In genomic region chr6:107704377-107705013, GRCh38 we compare ENCODE assay signal across 9 cellular contexts.
DNase-seq lines count a peak whose midpoint lies in the region; ATAC-seq, FAIRE-seq and TF ChIP-seq lines count a peak whose summit lies in the region.
"Had no signal": no experiment of that assay in that cellular context is flagged by ENCODE, and none has a peak within 500 bp of the region (broad histone marks: within the 10 kb centered on the region; RNA-seq: fewer than 3 reads in every experiment).

No MANE protein-coding gene starts in this region.

- no peak for DNase-seq in GM12891 (ENCODE audit: insufficient read length, low spot score)
- DNase-seq in ecto neural progenitor cell (ENCODE audit: low spot score), result peak; percentile 24
- peak; percentile 46 for DNase-seq in mesendoderm
- DNase-seq in effector CD8-positive, alpha-beta T cell (lab: John Stamatoyannopoulos, UW), result no peak

- peaks cover 4% of the 10 kb centered on the region for H3K4me1 ChIP-seq in OCI-LY1 (ENCODE audit: insufficient read depth, low read length, severe bottlenecking)
- H3K4me1 ChIP-seq in mesendoderm (ENCODE audit: control insufficient read depth, low read depth, low read length), result peaks cover 4% of the 10 kb centered on the region
- H3K4me1 ChIP-seq: SJSA1 had no signal

- no peak overlapping the region for H3K4me3 ChIP-seq in OCI-LY1 (ENCODE audit: low read depth, low read length, poor library complexity, severe bottlenecking)
- no peak overlapping the region for H3K4me3 ChIP-seq in mesendoderm (ENCODE audit: low read length)
- H3K4me3 ChIP-seq: SJSA1 had no signal

- ATAC-seq in HG03159 (IDR thresholded peaks at IDR 0.05; ENCODE audit: unreplicated experiment), result no peak
- ATAC-seq in HG02970 (IDR thresholded peaks at IDR 0.05; ENCODE audit: low FRiP score, unreplicated experiment), result no peak

- H2BK5ac ChIP-seq in mesendoderm (ENCODE audit: low read length), result no peak overlapping the region

- H3K4ac ChIP-seq in mesendoderm (ENCODE audit: low read depth, low read length), result no peak overlapping the region

- no peak overlapping the region for H2AK5ac ChIP-seq in mesendoderm (ENCODE audit: low read length)

- no peak overlapping the region for H3K9ac ChIP-seq in OCI-LY1 (ENCODE audit: low read length)
- H3K9ac ChIP-seq in mesendoderm (ENCODE audit: low read length), result no peak overlapping the region

- H3K18ac ChIP-seq in mesendoderm (ENCODE audit: low read length), result no peak overlapping the region

- no peak overlapping the region for H2BK15ac ChIP-seq in mesendoderm (replicated peaks; ENCODE audit: low read depth)

- no peaks in the 10 kb centered on the region for H4K20me1 ChIP-seq in OCI-LY1 (ENCODE audit: insufficient read depth, low read length)

- H3K79me1 ChIP-seq in mesendoderm (ENCODE audit: low read length), result no peaks in the 10 kb centered on the region

- H3K36me3 ChIP-seq in OCI-LY1 (ENCODE audit: insufficient read depth, low read length), result no peaks in the 10 kb centered on the region
- no peaks in the 10 kb centered on the region for H3K36me3 ChIP-seq in mesendoderm (ENCODE audit: control insufficient read depth, insufficient read depth, low read length)
- H3K36me3 ChIP-seq: SJSA1 had no signal

- H3K4me2 ChIP-seq in OCI-LY1 (ENCODE audit: low read length) (no peak overlapping the region), mesendoderm (ENCODE audit: low read length) (no peak overlapping the region)

- no peak for TF ChIP-seq POLR2A in GM12891 (IDR thresholded peaks at IDR 0.05; ENCODE audit: low read depth, low read length)

- no peak overlapping the region for H3K56ac ChIP-seq in mesendoderm (ENCODE audit: low read length)

- H4K5ac ChIP-seq in mesendoderm (ENCODE audit: low read length), result no peak overlapping the region

- no peaks in the 10 kb centered on the region for H3F3A ChIP-seq in OCI-LY1 (ENCODE audit: insufficient read depth, low read length)

- H2AFZ ChIP-seq in OCI-LY1 (ENCODE audit: low read length), result no peak overlapping the region

- WGBS in mesendoderm (ENCODE audit: extremely low coverage, insufficient coverage, low lambda C conversion rate), result no CpG with 5 or more reads among the region's 7 CpGs

- FAIRE-seq in GM12891 (lab: Jason Lieb, UNC), result peak; percentile 76

- peak; percentile 88 for TF ChIP-seq CTCF in C4-2B (conservative IDR thresholded peaks at IDR 0.05)
- TF ChIP-seq CTCF in OCI-LY1 (IDR thresholded peaks at IDR 0.05; ENCODE audit: low read length), result peak; percentile 81

- H3K27ac ChIP-seq in C4-2B (no peak overlapping the region), OCI-LY1 (ENCODE audit: low read depth, low read length, poor library complexity, severe bottlenecking) (no peak overlapping the region), mesendoderm (ENCODE audit: low read depth, low read length) (no peak overlapping the region)
- H3K27ac ChIP-seq: SJSA1 had no signal

- H4K8ac ChIP-seq in mesendoderm (ENCODE audit: low read depth, low read length), result no peak overlapping the region

- no peaks in the 10 kb centered on the region for H3K9me2 ChIP-seq in OCI-LY1 (ENCODE audit: low read depth, low read length)

- H3K27me3 ChIP-seq in OCI-LY1 (ENCODE audit: insufficient read depth, low read length) (no peaks in the 10 kb centered on the region; the same call in 1 of the 2 replicates), mesendoderm (ENCODE audit: insufficient read depth, low read length, poor library complexity) (no peaks in the 10 kb centered on the region)
- H3K27me3 ChIP-seq: SJSA1 had no signal

- no peak overlapping the region for H3K23ac ChIP-seq in mesendoderm (ENCODE audit: low read length)

- no peaks in the 10 kb centered on the region for H3K79me2 ChIP-seq in OCI-LY1 (ENCODE audit: insufficient read depth, low read length)
- H3K79me2 ChIP-seq in mesendoderm (ENCODE audit: control insufficient read depth, insufficient read depth, low read length), result no peaks in the 10 kb centered on the region

- H2BK120ac ChIP-seq in mesendoderm (ENCODE audit: low read depth, low read length), result no peak overlapping the region

- no peaks in the 10 kb centered on the region for H3K9me3 ChIP-seq in OCI-LY1 (ENCODE audit: low read length)
- H3K9me3 ChIP-seq: SJSA1 had no signal

TF ChIP-seq in GM12891, 5 proteins besides CTCF, POLR2A, EP300 and RAD21:
- no peak for TF ChIP-seq SPI1 (IDR thresholded peaks at IDR 0.05; ENCODE audit: low read depth, low read length)
- TF ChIP-seq TAF1 (IDR thresholded peaks at IDR 0.05; ENCODE audit: low read depth, low read length), result no peak
- no peak for TF ChIP-seq POLR2AphosphoS5 (IDR thresholded peaks at IDR 0.05; ENCODE audit: low read depth, low read length)
- no peak for TF ChIP-seq PAX5 (IDR thresholded peaks at IDR 0.05; ENCODE audit: insufficient read depth, low read length, severe bottlenecking)
- TF ChIP-seq POU2F2 (IDR thresholded peaks at IDR 0.05; ENCODE audit: low read depth, low read length), result no peak

Comparison
In these comparisons a context has a peak if more than half of its experiments do, and no peak if none do; other contexts are left out.
1. DNase-seq: peak in ecto neural progenitor cell (single experiment) and mesendoderm (single experiment); none in GM12891 (single experiment) and effector CD8-positive, alpha-beta T cell (single experiment).